Comparison of ENCODE assay signal across 21 cellular contexts in the genomic region with DNA sequence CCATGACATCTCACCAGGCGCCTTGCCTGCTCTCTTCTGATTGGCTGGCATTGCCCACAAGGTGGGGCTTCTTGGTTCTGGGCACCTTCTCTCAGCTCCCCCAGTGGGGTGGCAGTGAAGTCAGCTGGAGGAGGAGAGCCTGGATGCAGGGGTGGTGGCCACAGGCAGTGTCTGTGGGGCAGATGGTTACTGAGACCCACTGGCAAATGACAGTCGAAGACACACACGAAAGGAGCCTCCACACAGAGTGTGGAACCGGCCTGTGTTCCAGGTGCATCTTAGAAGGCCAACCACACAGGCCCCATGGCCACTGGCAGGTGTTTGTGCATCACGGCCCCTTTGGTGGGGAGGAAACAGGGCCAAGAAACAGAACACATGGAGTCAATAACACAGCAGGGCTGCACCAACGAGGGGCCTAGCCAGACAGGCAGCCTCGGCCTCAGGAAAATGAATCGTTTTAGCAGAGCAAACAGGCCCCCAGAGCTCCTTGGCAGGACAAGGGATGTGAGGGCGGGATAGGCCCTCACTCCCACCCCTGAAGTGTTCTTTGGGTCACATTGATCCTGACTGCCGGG.
"Had no signal": no experiment of that assay in that cellular context is flagged by ENCODE, and none has a peak within 500 bp of the region (broad histone marks: within the 10 kb centered on the region; RNA-seq: fewer than 3 reads in every experiment).

No MANE protein-coding gene starts in this region.

- H3K36me3 ChIP-seq: neural progenitor cell, suprapubic skin had no signal

- DNase-seq: dermis blood vessel endothelial cell; effector memory CD4-positive, alpha-beta T cell; erythroblast; hypothalamus; kidney; mesenchymal stem cell; midbrain; naive thymus-derived CD4-positive, alpha-beta T cell; psoas muscle; small intestine; stimulated activated CD4-positive, alpha-beta T cell treated with anti-CD3 and anti-CD28 coated beads, Interleukin-12 subunit alpha, Interleukin-12 subunit beta, amount 100 ng/mL, for 4 hours; stimulated activated CD4-positive, alpha-beta T cell treated with anti-CD3 and anti-CD28 coated beads, Interleukin-1b, Interleukin-23, amount 100 ng/mL, for 48 hours; stimulated activated CD4-positive, alpha-beta T cell treated with anti-CD3 and anti-CD28 coated beads, Interleukin-4, amount 100 ng/mL, for 1 hour; stimulated activated CD8-positive, alpha-beta memory T cell treated with anti-CD3 and anti-CD28 coated beads, Interleukin-4, amount 100 ng/mL, for 48 hours; stimulated activated naive CD4-positive, alpha-beta T cell; stimulated activated naive CD8-positive, alpha-beta T cell treated with anti-CD3 and anti-CD28 coated beads, Interleukin-15, amount 100 ng/mL, for 72 hours; trophoblast cell had no signal

- H3K9me3 ChIP-seq: psoas muscle, suprapubic skin had no signal

- H3K4me3 ChIP-seq: coronary artery, neural progenitor cell, psoas muscle, suprapubic skin had no signal

- H3K4me1 ChIP-seq: neural progenitor cell, psoas muscle, suprapubic skin had no signal

- ATAC-seq: left lobe of liver; naive thymus-derived CD4-positive, alpha-beta T cell; psoas muscle; stimulated activated naive CD8-positive, alpha-beta T cell treated with anti-CD3 and anti-CD28 coated beads, Interleukin-15, amount 100 ng/mL, for 72 hours had no signal

- H3K27me3 ChIP-seq: neural progenitor cell had no signal

- H3K27ac ChIP-seq: coronary artery, neural progenitor cell, psoas muscle, suprapubic skin had no signal
